8 cellular contexts compared by ENCODE assay signal in the genomic region with DNA sequence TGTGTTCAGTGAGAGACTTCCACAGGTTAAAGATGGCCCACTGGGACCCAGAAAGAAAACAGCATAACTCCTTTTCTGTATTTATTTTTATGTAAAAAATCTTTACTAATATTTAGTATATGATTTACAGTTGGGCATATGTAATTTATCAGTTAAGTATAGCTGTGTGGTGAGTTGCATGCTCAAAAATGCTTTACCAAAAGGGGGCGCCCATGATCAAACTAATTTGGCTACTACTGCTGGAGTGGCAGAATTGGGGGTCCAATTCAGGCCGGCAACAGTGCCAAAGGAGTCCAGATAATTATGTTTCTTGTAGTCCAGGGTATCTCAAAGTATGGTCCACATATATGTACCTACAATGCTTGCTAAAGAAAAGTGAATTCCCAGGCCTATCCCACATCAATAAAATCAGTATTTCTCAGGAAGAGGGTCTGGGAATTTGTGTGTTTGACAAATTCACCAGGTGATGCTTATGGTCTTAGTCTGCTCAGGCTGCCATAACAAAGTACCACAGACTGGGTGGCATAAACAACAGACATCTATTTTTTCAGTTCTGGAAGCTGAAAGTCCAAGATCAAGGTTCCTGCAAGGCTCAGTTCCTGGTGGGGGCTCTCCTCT.
DNase-seq lines count a peak whose midpoint lies in the region; ATAC-seq lines count a peak whose summit lies in the region.

No MANE protein-coding gene starts in this region.

- ATAC-seq in GM18870 (IDR thresholded peaks at IDR 0.05; ENCODE audit: unreplicated experiment): no peak

- DNase-seq in NCI-H2171 treated with DMSO at 0.1 percent for 48 hours (lab: John Stamatoyannopoulos, UW) (peak; percentile 42), NCI-H2171 (lab: John Stamatoyannopoulos, UW) (no peak), NCI-H748 (lab: John Stamatoyannopoulos, UW; ENCODE audit: unreplicated experiment) (peak; percentile 59), glomerular endothelial cell (ENCODE audit: extremely low read depth, low read depth, low spot score) (peak; percentile 34), LoVo (ENCODE audit: low spot score) (no peak)
- peak; percentile 53 to 61 for DNase-seq in activated T-cell treated with anti-CD3 and anti-CD28 coated beads, Interleukin-2, amount 50 U/mL, for 48 hours
- DNase-seq in stimulated activated CD4-positive, alpha-beta T cell treated with anti-CD3 and anti-CD28 coated beads, Interleukin-1b, Interleukin-23, amount 100 ng/mL, for 48 hours: peak; percentile 32

Comparison
In these comparisons a context has a peak if more than half of its experiments do, and no peak if none do; other contexts are left out.
1. DNase-seq: peak in NCI-H2171 treated with DMSO at 0.1 percent for 48 hours (single experiment), NCI-H748 (single experiment), activated T-cell treated with anti-CD3 and anti-CD28 coated beads, Interleukin-2, amount 50 U/mL, for 48 hours (2 of 2), glomerular endothelial cell (single experiment) and stimulated activated CD4-positive, alpha-beta T cell treated with anti-CD3 and anti-CD28 coated beads, Interleukin-1b, Interleukin-23, amount 100 ng/mL, for 48 hours (single experiment); none in NCI-H2171 (single experiment) and LoVo (single experiment).